25 cellular contexts compared by ENCODE assay signal in genomic region chr22:25940479-25940878, GRCh38.
"Had no signal": no experiment of that assay in that cellular context is flagged by ENCODE, and none has a peak within 500 bp of the region (broad histone marks: within the 10 kb centered on the region; RNA-seq: fewer than 3 reads in every experiment).

No MANE protein-coding gene starts in this region.

- H3K4me1 ChIP-seq: tibial nerve had no signal

- H3K27me3 ChIP-seq: brain microvascular endothelial cell, hepatocyte had no signal

- H3K27ac ChIP-seq: brain microvascular endothelial cell, hepatocyte, tibial nerve, VCaP had no signal

- H3K4me3 Mint-ChIP-seq: activated CD8-positive, alpha-beta T cell treated with anti-CD3 and anti-CD28 coated beads, Interleukin-2, amount 10 ng/mL, durations not matched to agents 7 days and 5 days; activated T-helper 1 cell treated with anti-CD3 and anti-CD28 coated beads, Interleukin-12 subunit alpha, Interleukin-12 subunit beta, Interleukin-2, Interleukin-4 antibody, amounts not matched to agents 30 ng/mL and 10 ng/mL and 1 ng/mL, durations not matched to agents 14 hours and 24 hours and 36 hours; dendritic cell treated with granulocyte-macrophage colony-stimulating factor and Interleukin-4, amounts not matched to agents 40 ng/mL and 50 ng/mL, for 4 days; natural killer cell; stimulated activated effector memory CD8-positive, alpha-beta T cell treated with anti-CD3 and anti-CD28 coated beads, Interleukin-12 subunit alpha, Interleukin-12 subunit beta, amount 100 ng/mL, for 72 hours; stimulated activated naive CD8-positive, alpha-beta T cell treated with anti-CD3 and anti-CD28 coated beads, Interleukin-15, amount 100 ng/mL, for 72 hours had no signal

- H3K4me1 Mint-ChIP-seq: stimulated activated effector memory CD8-positive, alpha-beta T cell treated with anti-CD3 and anti-CD28 coated beads, Interleukin-12 subunit alpha, Interleukin-12 subunit beta, amount 100 ng/mL, for 72 hours; stimulated activated naive CD8-positive, alpha-beta T cell treated with anti-CD3 and anti-CD28 coated beads, Interleukin-15, amount 100 ng/mL, for 72 hours had no signal

- ATAC-seq: activated CD8-positive, alpha-beta T cell treated with anti-CD3 and anti-CD28 coated beads, Interleukin-2, amount 10 ng/mL, durations not matched to agents 7 days and 5 days; left ventricle myocardium superior; natural killer cell; sciatic nerve; stimulated activated effector memory CD8-positive, alpha-beta T cell treated with anti-CD3 and anti-CD28 coated beads, Interleukin-12 subunit alpha, Interleukin-12 subunit beta, amount 100 ng/mL, for 72 hours; stimulated activated naive CD8-positive, alpha-beta T cell treated with anti-CD3 and anti-CD28 coated beads, Interleukin-15, amount 100 ng/mL, for 72 hours had no signal

- H3K36me3 ChIP-seq: brain microvascular endothelial cell, tibial nerve had no signal

- H3K27ac Mint-ChIP-seq: activated CD8-positive, alpha-beta T cell treated with anti-CD3 and anti-CD28 coated beads, Interleukin-2, amount 10 ng/mL, durations not matched to agents 7 days and 5 days; activated T-helper 1 cell treated with anti-CD3 and anti-CD28 coated beads, Interleukin-12 subunit alpha, Interleukin-12 subunit beta, Interleukin-2, Interleukin-4 antibody, amounts not matched to agents 30 ng/mL and 10 ng/mL and 1 ng/mL, durations not matched to agents 14 hours and 24 hours and 36 hours; dendritic cell treated with granulocyte-macrophage colony-stimulating factor and Interleukin-4, amounts not matched to agents 40 ng/mL and 50 ng/mL, for 4 days; natural killer cell; stimulated activated effector memory CD8-positive, alpha-beta T cell treated with anti-CD3 and anti-CD28 coated beads, Interleukin-12 subunit alpha, Interleukin-12 subunit beta, amount 100 ng/mL, for 72 hours had no signal

- DNase-seq: activated CD4-positive, alpha-beta T cell treated with anti-CD3 and anti-CD28 coated beads for 1 hour; activated CD4-positive, alpha-beta T cell treated with anti-CD3 and anti-CD28 coated beads, Interleukin-2, amount 50 U/mL, for 1 hour; activated CD8-positive, alpha-beta T cell treated with anti-CD3 and anti-CD28 coated beads, Interleukin-2, amount 10 ng/mL, durations not matched to agents 7 days and 5 days; activated gamma-delta T cell; activated naive CD4-positive, alpha-beta T cell treated with anti-CD3 and anti-CD28 coated beads, Interleukin-2, amount 50 U/mL, for 16 hours; anterior cingulate cortex; brain microvascular endothelial cell; caudate nucleus; effector CD4-positive, alpha-beta T cell; erythroblast; foreskin fibroblast; left ventricle myocardium superior; mammary epithelial cell; midbrain; natural killer cell; small intestine; stimulated activated CD4-positive, alpha-beta T cell treated with anti-CD3 and anti-CD28 coated beads, Interleukin-2, amount 100 ng/mL, for 24 hours; stimulated activated naive CD8-positive, alpha-beta T cell treated with anti-CD3 and anti-CD28 coated beads, Interleukin-15, amount 100 ng/mL, for 72 hours had no signal

- H3K9me3 Mint-ChIP-seq: dendritic cell treated with granulocyte-macrophage colony-stimulating factor and Interleukin-4, amounts not matched to agents 40 ng/mL and 50 ng/mL, for 4 days; natural killer cell; stimulated activated effector memory CD8-positive, alpha-beta T cell treated with anti-CD3 and anti-CD28 coated beads, Interleukin-12 subunit alpha, Interleukin-12 subunit beta, amount 100 ng/mL, for 72 hours had no signal

- H3K36me3 Mint-ChIP-seq: natural killer cell; stimulated activated effector memory CD8-positive, alpha-beta T cell treated with anti-CD3 and anti-CD28 coated beads, Interleukin-12 subunit alpha, Interleukin-12 subunit beta, amount 100 ng/mL, for 72 hours had no signal

- H3K4me3 ChIP-seq: hepatocyte, tibial nerve had no signal
